Comparison of ENCODE assay signal across 8 cellular contexts in the genomic region with DNA sequence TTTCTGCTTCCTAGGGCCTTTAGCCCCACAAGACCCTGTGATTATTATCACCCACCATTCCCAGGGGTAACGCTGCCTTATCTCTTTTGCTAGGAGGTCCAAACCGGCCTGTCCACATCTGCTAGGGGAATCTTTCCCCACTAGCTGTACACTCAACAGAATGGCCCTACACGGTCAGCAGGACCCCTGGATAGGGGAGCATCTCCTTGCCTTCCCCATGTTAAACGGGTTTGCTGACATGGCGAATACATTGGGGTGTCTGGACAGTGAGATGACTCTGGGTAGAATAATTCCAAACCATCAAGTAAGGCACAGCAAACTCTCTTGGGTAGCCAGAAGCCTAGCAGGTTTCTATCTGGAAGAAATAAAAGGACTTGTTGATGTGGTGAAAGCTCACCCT. TPM values are rescaled to one million over a fixed set of nuclear protein-coding genes. Genes with fewer than 3 reads are reported as not detected.
A peak's percentile ranks its signal among the peaks of the same experiment; 100 is the strongest.
DNase-seq lines count a peak whose midpoint lies in the region; ATAC-seq and TF ChIP-seq lines count a peak whose summit lies in the region.

No MANE protein-coding gene starts in this region.

- no peak for DNase-seq in AG04450 (ENCODE audit: low read depth, low spot score)
- DNase-seq in brain microvascular endothelial cell = no peak
- no peak for DNase-seq in naive B cell
- DNase-seq in NCI-H2196 (lab: John Stamatoyannopoulos, UW; ENCODE audit: unreplicated experiment) = no peak
- DNase-seq in cortex of kidney (lab: John Stamatoyannopoulos, UW) = no peak
- DNase-seq in HuH-7 (ENCODE audit: low spot score) = no peak

- H3K27me3 Mint-ChIP-seq in naive B cell = no peaks in the 10 kb centered on the region

- in situ Hi-C loops in brain microvascular endothelial cell (cut with HindIII; ENCODE audit: low pct_ligation_motif_present, low sequenced_read_pairs) = no loop called here

- H3K36me3 ChIP-seq in HUES48 (ENCODE audit: control insufficient read depth, insufficient read depth, low read length) (peaks cover 23% of the 10 kb centered on the region), brain microvascular endothelial cell (replicated peaks) (no peaks in the 10 kb centered on the region)

- POLR2A ChIA-PET in AG04450 (lab: Yijun Ruan, JAX) = no interaction called here

- H3K4me3 ChIP-seq in AG04450 (ENCODE audit: low read depth, low read length) (peak overlapping the region; percentile 83), HUES48 (ENCODE audit: low read depth, low read length) (peak overlapping the region; percentile 95), brain microvascular endothelial cell (ENCODE audit: low read depth, low read length) (peak overlapping the region; percentile 78)

- H3K9me3 ChIP-seq in AG04450 (ENCODE audit: control insufficient read depth, insufficient read depth, low read length) (no peaks in the 10 kb centered on the region), HUES48 (ENCODE audit: control insufficient read depth, insufficient read depth, low read length) (no peaks in the 10 kb centered on the region)

- H3K4me1 Mint-ChIP-seq in naive B cell = peaks cover 0 to 19% (median 12%) of the 10 kb centered on the region in 3 donors

- H3K27me3 ChIP-seq in AG04450 (ENCODE audit: control insufficient read depth, insufficient read depth, low read length) = peaks cover 3% of the 10 kb centered on the region
- no peaks in the 10 kb centered on the region for H3K27me3 ChIP-seq in HUES48 (ENCODE audit: control insufficient read depth, insufficient read depth, low read length)
- no peaks in the 10 kb centered on the region for H3K27me3 ChIP-seq in brain microvascular endothelial cell (replicated peaks)

- peaks cover 4% of the 10 kb centered on the region; the same call in 1 of the 2 replicates for H3K4me1 ChIP-seq in HUES48 (ENCODE audit: control insufficient read depth, insufficient read depth, low read length)

- no peaks in the 10 kb centered on the region for H3K36me3 Mint-ChIP-seq in naive B cell

- H3K9ac ChIP-seq in HUES48 (ENCODE audit: low read depth, low read length) = peak overlapping the region; percentile 74

- H3K27ac Mint-ChIP-seq in naive B cell = peak overlapping the region in 1 of 6 donors; percentile 92

- peak overlapping the region in 7 of 8 donors; percentile 84 to 95 (median 90) for H3K4me3 Mint-ChIP-seq in naive B cell

- H3K9me3 Mint-ChIP-seq in naive B cell = no peaks in the 10 kb centered on the region

- CTCF ChIA-PET in AG04450 (lab: Charles Lee) = interaction anchor here (2.2 kb wide), 1 partner anchor 16 kb away, joined by 12 read pairs; no protein-coding TSS in a partner anchor

- TF ChIP-seq CTCF in AG04450 (IDR thresholded peaks at IDR 0.05; ENCODE audit: low read depth, low read length) (no peak), brain microvascular endothelial cell (IDR thresholded peaks at IDR 0.05; ENCODE audit: low read depth, low read length, missing control alignments) (no peak)

- peak overlapping the region; percentile 2 for H3K27ac ChIP-seq in AG04450 (ENCODE audit: low read depth, low read length)
- H3K27ac ChIP-seq in HUES48 (ENCODE audit: low read depth, low read length) = no peak overlapping the region
- H3K27ac ChIP-seq in brain microvascular endothelial cell = no peak overlapping the region

- ATAC-seq in naive B cell (ENCODE audit: low read depth in 2 of 2) (no peak), HG03442 (IDR thresholded peaks at IDR 0.05; ENCODE audit: unreplicated experiment) (no peak)

RNA-seq across cellular contexts. Expression of gene TRAIP, which starts 0.7 kb away (rescaled TPM):
- polyA plus RNA-seq in AG04450 (2011; rRNA removed) (1.7 and 2.3 TPM in 2 replicates), naive B cell (ENCODE audit: low read depth in 6 of 6) (1 to 10 TPM; 2.2 to 4.6 (median 3.8) TPM)
- polyA minus RNA-seq in AG04450 (2011; rRNA and poly(A)+ RNA removed) = 2.1 and 3.2 TPM in 2 replicates

RNA-seq across cellular contexts. Expression of gene CAMKV, which starts 14.0 kb away (rescaled TPM):
- not detected in 2 replicates for polyA plus RNA-seq in AG04450 (2011; rRNA removed)
- not detected in 2 replicates for polyA minus RNA-seq in AG04450 (2011; rRNA and poly(A)+ RNA removed)
- polyA plus RNA-seq in naive B cell (ENCODE audit: low read depth in 6 of 6) = not detected

RNA-seq across cellular contexts. Expression of gene UBA7, which starts 41.9 kb away (rescaled TPM):
- polyA plus RNA-seq in AG04450 (2011; rRNA removed) = 34.0 and 43.6 TPM in 2 replicates
- polyA minus RNA-seq in AG04450 (2011; rRNA and poly(A)+ RNA removed) = 68.2 and 85.5 TPM in 2 replicates
- polyA plus RNA-seq in naive B cell (ENCODE audit: low read depth in 6 of 6) = 10 to 100 TPM; 38.5 to 67.7 (median 52.7) TPM

RNA-seq across cellular contexts. Expression of gene MST1R, which starts 48.0 kb away (rescaled TPM):
- polyA plus RNA-seq in AG04450 (2011; rRNA removed) = 0.10 and 0.41 TPM in 2 replicates
- 0.26 and 0.74 TPM in 2 replicates for polyA minus RNA-seq in AG04450 (2011; rRNA and poly(A)+ RNA removed)
- polyA plus RNA-seq in naive B cell (ENCODE audit: low read depth in 6 of 6) = not detected

RNA-seq across cellular contexts. Expression of gene INKA1, which starts 52.6 kb away (rescaled TPM):
- polyA plus RNA-seq in AG04450 (2011; rRNA removed) (1.9 and 2.8 TPM in 2 replicates), naive B cell (ENCODE audit: low read depth in 6 of 6) (10 to 100 TPM in 5 of 6 donors, 1 to 10 TPM in 1; 4.3 to 21.7 (median 15.4) TPM)
- polyA minus RNA-seq in AG04450 (2011; rRNA and poly(A)+ RNA removed) = 2.0 and 2.2 TPM in 2 replicates
